7 cellular contexts compared by ENCODE assay signal in genomic region chr9:42282531-42283178, GRCh38.
DNase-seq lines count a peak whose midpoint lies in the region; ATAC-seq, FAIRE-seq and TF ChIP-seq lines count a peak whose summit lies in the region.
"Not testable (repeated sequence)": the region's sequence is repeated elsewhere in the genome, so short reads cannot be mapped to it uniquely, and the experiment has no call there.

No MANE protein-coding gene starts in this region.

- peak overlapping the region; percentile 44 for H3K4me2 ChIP-seq in A549
- 0 out of 2 replicates have a peak overlapping the region, but pooled peaks have one; percentile 10 for H3K4me2 ChIP-seq in PC-3 (ENCODE audit: low read length)
- not testable (repeated sequence) for H3K4me2 ChIP-seq in endothelial cell of umbilical vein (ENCODE audit: insufficient read depth, low read length)

- DNase-seq in A549 (ENCODE audit: low read depth in 1 of 2, low spot score in 1 of 2) (peak in 1 of 2 experiments; percentile 50), HT-29 (ENCODE audit: low spot score) (peak; percentile 13), PC-3 (peak; percentile 70), endothelial cell of umbilical vein (ENCODE audit: low read depth, low spot score) (peak; percentile 76), stromal cell of bone marrow (ENCODE audit: low read depth) (peak; percentile 2)
- not testable (repeated sequence) for DNase-seq in left colon, pancreas

- TF ChIP-seq CTCF in A549 (IDR thresholded peaks at IDR 0.05); PC-3 (conservative IDR thresholded peaks at IDR 0.05; ENCODE audit: low read depth, low read length); endothelial cell of umbilical vein (IDR thresholded peaks at IDR 0.05; ENCODE audit: extremely low read depth in 1 of 2, insufficient read depth in 1 of 2, low read depth in 1 of 2, low read length in 2 of 2); pancreas (IDR thresholded peaks at IDR 0.05): not testable (repeated sequence)

- 45% methylated on average over 7 of the region's 7 CpGs for WGBS in A549 (ENCODE audit: missing lambda C conversion rate)
- 41 to 44% methylated on average over 6 of the region's 7 CpGs for WGBS in pancreas, 2 donors

- BruUV-seq in PC-3 (replicated peaks; lab: Mats Ljungman, UMichigan); endothelial cell of umbilical vein (replicated peaks; lab: Mats Ljungman, UMichigan): not testable (repeated sequence)

- not testable (repeated sequence) for H2AFZ ChIP-seq in PC-3 (ENCODE audit: low read length); endothelial cell of umbilical vein (ENCODE audit: low read depth, low read length)

- not testable (repeated sequence) for H3K9me2 ChIP-seq in PC-3 (replicated peaks; ENCODE audit: low read length)

- ATAC-seq in A549 (peak in 1 of 2 experiments; percentile 51; a peak in 3 of 6 replicates), PC-3 (peak; percentile 77), left colon (peak; percentile 98), pancreas (peak; percentile 56 to 89 (median 75))

- H4K20me1 ChIP-seq in PC-3 (ENCODE audit: low read length); endothelial cell of umbilical vein (replicated peaks; ENCODE audit: control insufficient read depth, extremely low read depth, insufficient read depth, low read length): not testable (repeated sequence)

- not testable (repeated sequence) for H3K79me2 ChIP-seq in PC-3 (ENCODE audit: low read length); endothelial cell of umbilical vein (ENCODE audit: control insufficient read depth, insufficient read depth, low read length)

- POLR2A ChIA-PET in A549 (lab: Yijun Ruan, JAX); PC-3 (lab: Charles Lee; ENCODE audit: unreplicated experiment); endothelial cell of umbilical vein (lab: Charles Lee): not testable (repeated sequence)

- not testable (repeated sequence) for TF ChIP-seq EP300 in A549 (IDR thresholded peaks at IDR 0.05)

- TF ChIP-seq RAD21 in A549 (conservative IDR thresholded peaks at IDR 0.05 in 1 of 2, IDR thresholded peaks at IDR 0.05 in 1 of 2): not testable (repeated sequence)

- not testable (repeated sequence) for H3F3A ChIP-seq in PC-3 (ENCODE audit: low read length, unreplicated experiment)

- H3K9ac ChIP-seq in PC-3 (ENCODE audit: low read length); endothelial cell of umbilical vein (replicated peaks; ENCODE audit: extremely low read depth, insufficient read depth, low read length): not testable (repeated sequence)

- not testable (repeated sequence) for H3K27me3 ChIP-seq in PC-3 (ENCODE audit: low read length); endothelial cell of umbilical vein (ENCODE audit: control insufficient read depth in 2 of 2, insufficient read depth in 2 of 2, low read length in 2 of 2); pancreas

- FAIRE-seq in A549 (lab: Jason Lieb, UNC); endothelial cell of umbilical vein (lab: Jason Lieb, UNC); pancreas (lab: Jason Lieb, UNC): not testable (repeated sequence)

- not testable (repeated sequence) for H3K9me1 ChIP-seq in endothelial cell of umbilical vein (replicated peaks; ENCODE audit: control insufficient read depth, extremely low read depth, insufficient read depth, low read length)

- intact Hi-C loops in PC-3 (cut with micrococcal nuclease); endothelial cell of umbilical vein (cut with micrococcal nuclease); left colon (cut with DNase I, micrococcal nuclease); pancreas (cut with DNase I): not testable (repeated sequence)

- H3K9me3 ChIP-seq in A549; PC-3 (ENCODE audit: low read length); endothelial cell of umbilical vein (replicated peaks; ENCODE audit: control insufficient read depth, insufficient read depth, low read length); pancreas: not testable (repeated sequence)

- peaks cover 12% of the 10 kb centered on the region; the same call in 2 of the 3 replicates for H3K4me1 ChIP-seq in A549
- not testable (repeated sequence) for H3K4me1 ChIP-seq in PC-3 (ENCODE audit: insufficient read depth, low read length); endothelial cell of umbilical vein (ENCODE audit: control insufficient read depth, extremely low read depth, insufficient read depth, low read length); pancreas

- H3K36me3 ChIP-seq in PC-3 (ENCODE audit: low read depth, low read length); endothelial cell of umbilical vein (ENCODE audit: control insufficient read depth in 2 of 2, extremely low read depth in 1 of 2, insufficient read depth in 2 of 2, low read length in 2 of 2); pancreas: not testable (repeated sequence)

- not testable (repeated sequence) for H3K27ac ChIP-seq in A549; PC-3 (ENCODE audit: low read length); endothelial cell of umbilical vein (ENCODE audit: insufficient read depth, low read depth, low read length); pancreas

- not testable (repeated sequence) for TF ChIP-seq POLR2A in A549 (IDR thresholded peaks at IDR 0.05; ENCODE audit: low read length); endothelial cell of umbilical vein (IDR thresholded peaks at IDR 0.05; ENCODE audit: low read depth, low read length)

- dilution Hi-C loops in endothelial cell of umbilical vein (cut with MboI; ENCODE audit: extremely low pct_ligation_motif_present, low sequenced_read_pairs): not testable (repeated sequence)

- H3K4me3 ChIP-seq in A549; PC-3 (ENCODE audit: low read length); endothelial cell of umbilical vein (replicated peaks in 1 of 3; ENCODE audit: insufficient read depth in 1 of 3, low read depth in 1 of 3, low read length in 3 of 3); pancreas: not testable (repeated sequence)

- CTCF ChIA-PET in A549 (lab: Yijun Ruan, JAX); PC-3 (lab: Charles Lee); endothelial cell of umbilical vein (lab: Charles Lee): not testable (repeated sequence)

TF ChIP-seq in A549, 52 proteins besides CTCF, POLR2A, EP300 and RAD21:
- TF ChIP-seq GATA3 (IDR thresholded peaks at IDR 0.05; ENCODE audit: borderline replicate concordance): 0 out of 2 replicates have a peak, but pooled peaks have one; percentile 9
